Comparison of ENCODE assay signal across 30 cellular contexts in genomic region chr20:59908855-59909254, GRCh38. TPM values are rescaled to one million over a fixed set of nuclear protein-coding genes. Genes with fewer than 3 reads are reported as not detected.
"Had no signal": no experiment of that assay in that cellular context is flagged by ENCODE, and none has a peak within 500 bp of the region (broad histone marks: within the 10 kb centered on the region; RNA-seq: fewer than 3 reads in every experiment).

No MANE protein-coding gene starts in this region.

- H3K9me3 ChIP-seq: colonic mucosa, esophagus muscularis mucosa, esophagus squamous epithelium, gastrocnemius medialis, gastroesophageal sphincter, heart left ventricle, heart right ventricle had no signal

- H3K4me1 ChIP-seq: colonic mucosa, esophagus muscularis mucosa, esophagus squamous epithelium, foreskin keratinocyte, gastrocnemius medialis, gastroesophageal sphincter, heart left ventricle, heart right ventricle had no signal

- H3K36me3 ChIP-seq: colonic mucosa, esophagus muscularis mucosa, esophagus squamous epithelium, gastrocnemius medialis, gastroesophageal sphincter, heart left ventricle, heart right ventricle had no signal

- DNase-seq: colonic mucosa; cortex of kidney; dermis blood vessel endothelial cell; dorsolateral prefrontal cortex; effector CD4-positive, alpha-beta T cell; effector CD8-positive, alpha-beta T cell; effector memory CD4-positive, alpha-beta T cell; effector memory CD8-positive, alpha-beta T cell; endodermal cell; erythroblast; esophagus squamous epithelium; foreskin fibroblast; foreskin keratinocyte; foreskin melanocyte; gastrocnemius medialis; glutamatergic neuron; head of caudate nucleus; heart left ventricle; heart right ventricle had no signal

- FAIRE-seq: colon, endometrium, endothelial cell of umbilical vein, frontal cortex had no signal

- H3K4me3 ChIP-seq: colonic mucosa, coronary artery, dorsolateral prefrontal cortex, esophagus muscularis mucosa, esophagus squamous epithelium, gastrocnemius medialis, gastroesophageal sphincter, heart left ventricle, heart right ventricle had no signal

- H3K27me3 ChIP-seq: colonic mucosa, dorsolateral prefrontal cortex, esophagus squamous epithelium, foreskin keratinocyte, gastrocnemius medialis, gastroesophageal sphincter, heart left ventricle, heart right ventricle had no signal

- H3K27ac ChIP-seq: colonic mucosa, coronary artery, dorsolateral prefrontal cortex, epithelial cell of prostate, esophagus muscularis mucosa, esophagus squamous epithelium, foreskin keratinocyte, gastrocnemius medialis, gastroesophageal sphincter, heart left ventricle, heart right ventricle had no signal

- ATAC-seq: effector memory CD8-positive, alpha-beta T cell; esophagus mucosa; foreskin keratinocyte; gastrocnemius medialis; gastroesophageal sphincter; heart left ventricle; heart right ventricle had no signal

RNA-seq across cellular contexts. Expression of gene CDH26, which starts 49.4 kb away (rescaled TPM):
- total RNA-seq: endothelial cell of umbilical vein, epithelial cell of proximal tubule, glomerular endothelial cell had no signal
